10 cellular contexts compared by ENCODE assay signal in genomic region chr5:96537386-96537785, GRCh38.
DNase-seq lines count a peak whose midpoint lies in the region; ATAC-seq and TF ChIP-seq lines count a peak whose summit lies in the region.
"Had no signal": no experiment of that assay in that cellular context is flagged by ENCODE, and none has a peak within 500 bp of the region (broad histone marks: within the 10 kb centered on the region; RNA-seq: fewer than 3 reads in every experiment).

No MANE protein-coding gene starts in this region.

- intact Hi-C loops in sciatic nerve (cut with DNase I): no loop called here

- no peak for TF ChIP-seq CTCF in brain microvascular endothelial cell (IDR thresholded peaks at IDR 0.05; ENCODE audit: low read depth, low read length, missing control alignments)
- TF ChIP-seq CTCF in Peyer's patch (IDR thresholded peaks at IDR 0.05): no peak

- TF ChIP-seq POLR2A in Peyer's patch (IDR thresholded peaks at IDR 0.05): no peak

- H3K36me3 ChIP-seq in brain microvascular endothelial cell (replicated peaks) (no peaks in the 10 kb centered on the region), Peyer's patch (no peaks in the 10 kb centered on the region)

- no peaks in the 10 kb centered on the region for H3K4me1 ChIP-seq in Peyer's patch

- no peaks in the 10 kb centered on the region for H3K27me3 ChIP-seq in brain microvascular endothelial cell (replicated peaks)
- H3K27me3 ChIP-seq in Peyer's patch: no peaks in the 10 kb centered on the region

- peak overlapping the region; percentile 93 for H3K27ac ChIP-seq in brain microvascular endothelial cell
- H3K27ac ChIP-seq in Peyer's patch: peak overlapping the region in 2 of 4 donors; percentile 35 to 55

- in situ Hi-C loops in brain microvascular endothelial cell (cut with HindIII; ENCODE audit: low pct_ligation_motif_present, low sequenced_read_pairs): no loop called here

- peak; percentile 14 to 16 for DNase-seq in activated CD4-positive, alpha-beta T cell treated with anti-CD3 and anti-CD28 coated beads for 4 hours
- DNase-seq in activated CD4-positive, alpha-beta T cell treated with anti-CD3 and anti-CD28 coated beads, Interleukin-2, amount 50 U/mL, for 1 hour: no peak
- DNase-seq in MV-4-11 (lab: John Stamatoyannopoulos, UW) (peak; percentile 81), brain microvascular endothelial cell (peak; percentile 79), pulmonary artery endothelial cell (ENCODE audit: low read depth, low spot score) (peak; percentile 79), Peyer's patch (no peak), NCI-H2029 treated with DMSO at 0.1 percent for 48 hours (lab: John Stamatoyannopoulos, UW) (no peak), sciatic nerve (ENCODE audit: low spot score) (no peak)
- DNase-seq: activated effector memory CD4-positive, alpha-beta T cell treated with anti-CD3 and anti-CD28 coated beads, Interleukin-2, amount 50 U/mL, for 16 hours; NCI-H2081 treated with DMSO at 0.1 percent for 48 hours had no signal

- H3K4me3 ChIP-seq in brain microvascular endothelial cell (ENCODE audit: low read depth, low read length) (no peak overlapping the region), Peyer's patch (no peak overlapping the region)

- no peaks in the 10 kb centered on the region for H3K9me3 ChIP-seq in Peyer's patch

- ATAC-seq in sciatic nerve: no peak

Comparison
In these comparisons a context has a peak if more than half of its experiments do, and no peak if none do; other contexts are left out.
1. DNase-seq: peak in activated CD4-positive, alpha-beta T cell treated with anti-CD3 and anti-CD28 coated beads for 4 hours (2 of 2), MV-4-11 (single experiment), brain microvascular endothelial cell (single experiment) and pulmonary artery endothelial cell (single experiment); none in activated CD4-positive, alpha-beta T cell treated with anti-CD3 and anti-CD28 coated beads, Interleukin-2, amount 50 U/mL, for 1 hour (single experiment), Peyer's patch (0 of 3), NCI-H2029 treated with DMSO at 0.1 percent for 48 hours (single experiment) and sciatic nerve (single experiment).